In genomic region chr15:65355173-65355982, GRCh38 we compare ENCODE assay signal across 8 cellular contexts. TPM values are rescaled to one million over a fixed set of nuclear protein-coding genes. Genes with fewer than 3 reads are reported as not detected.
DNase-seq lines count a peak whose midpoint lies in the region; ATAC-seq and TF ChIP-seq lines count a peak whose summit lies in the region.

No MANE protein-coding gene starts in this region.

- H3K36me3 ChIP-seq in Panc1 (ENCODE audit: control insufficient read depth, insufficient read depth, low read length) (no peaks in the 10 kb centered on the region), gastroesophageal sphincter (no peaks in the 10 kb centered on the region)

- H3K4me1 ChIP-seq in Panc1 (ENCODE audit: control insufficient read depth, insufficient read depth, low read length) (peaks cover 3% of the 10 kb centered on the region; the same call in 1 of the 2 replicates), gastroesophageal sphincter (peaks cover 2 to 13% (median 6%) of the 10 kb centered on the region in 3 donors)

- CTCF ChIA-PET in Panc1 (lab: Charles Lee), result no interaction called here

- BruUV-seq in Panc1 (replicated peaks; lab: Mats Ljungman, UMichigan), result no TSS peak

- intact Hi-C loops in Panc1 (cut with micrococcal nuclease; ENCODE audit: unreplicated experiment), result no loop called here

- no peak for TF ChIP-seq CTCF in Panc1 (IDR thresholded peaks at IDR 0.05)
- no peak for TF ChIP-seq CTCF in gastroesophageal sphincter (IDR thresholded peaks at IDR 0.05)
- TF ChIP-seq CTCF in GM20000 (IDR thresholded peaks at IDR 0.05; ENCODE audit: extremely low read depth, missing control alignments), result no peak

- no peak for TF ChIP-seq POLR2A in gastroesophageal sphincter (IDR thresholded peaks at IDR 0.05)

- H3K27ac ChIP-seq in Panc1 (ENCODE audit: low read length) (no peak overlapping the region), gastroesophageal sphincter (no peak overlapping the region)

- H3K4me3 ChIP-seq in Panc1 (ENCODE audit: low read depth in 2 of 2, low read length in 2 of 2) (peak overlapping the region; percentile 30 to 45), gastroesophageal sphincter (peak overlapping the region; percentile 10 to 55)

- whole genome bisulfite sequencing in gastroesophageal sphincter (ENCODE audit: low coverage in 1 of 2), 2 donors, result 6% methylated on average over 9 of the region's 85 CpGs; no CpG with 5 or more reads in 1 of the 2 donors

- in situ Hi-C loops in Panc1 (cut with HindIII; ENCODE audit: low pct_unique_long_range_greater_than_20kb, low sequenced_read_pairs), result no loop called here

- ATAC-seq in Panc1, result peak; percentile 70
- ATAC-seq in gastroesophageal sphincter, result peak; percentile 19
- no peak for ATAC-seq in esophagus mucosa

- peak; percentile 84 for DNase-seq in Ammon's horn (ENCODE audit: low spot score)
- DNase-seq in Panc1 (ENCODE audit: low read depth, low spot score), result no peak
- DNase-seq in nucleus accumbens (lab: John Stamatoyannopoulos, UW), result peak in 52 of 56 donors; percentile 7 to 85 (median 56)
- DNase-seq in GM20000 (ENCODE audit: low spot score), result no peak
- DNase-seq in HT-29 (ENCODE audit: low spot score), result no peak
- no peak for DNase-seq in NCI-H2196 treated with DMSO at 0.1 percent for 48 hours (lab: John Stamatoyannopoulos, UW; ENCODE audit: unreplicated experiment)

- no peak for TF ChIP-seq EP300 in gastroesophageal sphincter (IDR thresholded peaks at IDR 0.05)

- POLR2A ChIA-PET in Panc1 (lab: Charles Lee), result no interaction called here

- H3K27me3 ChIP-seq in Panc1 (ENCODE audit: control insufficient read depth, insufficient read depth, low read length) (peaks cover 16% of the 10 kb centered on the region), gastroesophageal sphincter (peaks cover 63% of the 10 kb centered on the region)

- H3K9me3 ChIP-seq in Panc1 (ENCODE audit: control insufficient read depth, insufficient read depth, low read depth, low read length) (no peaks in the 10 kb centered on the region; the same call in 1 of the 2 replicates), gastroesophageal sphincter (peaks cover 0 to 5% (median 0%) of the 10 kb centered on the region in 3 donors)

RNA-seq across cellular contexts. Expression of gene IGDCC3, which starts 22.4 kb away (rescaled TPM):
- total RNA-seq in Panc1 (2021; ENCODE audit: unreplicated experiment) (0.18 TPM), gastroesophageal sphincter (under 1 TPM in 1 of 4 donors, not detected in 3; 0.13 TPM), esophagus mucosa (0.08 TPM)
- not detected for polyA plus RNA-seq in Panc1 (2012; ENCODE audit: insufficient read length)
- not detected in 2 replicates for total RNA-seq in HT-29 (2014; rRNA removed; shearing (Covaris generic))

RNA-seq across cellular contexts. Expression of gene RNU5B-1, which starts 50.9 kb away (rescaled TPM):
- total RNA-seq in Panc1 (2021; ENCODE audit: unreplicated experiment), result not detected
- polyA plus RNA-seq in Panc1 (2012; ENCODE audit: insufficient read length), result not detected
- total RNA-seq in gastroesophageal sphincter, result not detected
- total RNA-seq in esophagus mucosa, result 30.4 TPM
- not detected in 2 replicates for total RNA-seq in HT-29 (2014; rRNA removed; shearing (Covaris generic))

RNA-seq across cellular contexts. Expression of gene RNU5A-1, which starts 59.5 kb away (rescaled TPM):
- not detected for total RNA-seq in Panc1 (2021; ENCODE audit: unreplicated experiment)
- not detected for polyA plus RNA-seq in Panc1 (2012; ENCODE audit: insufficient read length)
- not detected for total RNA-seq in gastroesophageal sphincter
- not detected for total RNA-seq in esophagus mucosa
- total RNA-seq in HT-29 (2014; rRNA removed; shearing (Covaris generic)), result not detected in 2 replicates

Comparison
In these comparisons a context has a peak if more than half of its experiments do, and no peak if none do; other contexts are left out.
1. DNase-seq: peak in Ammon's horn (single experiment) and nucleus accumbens (52 of 56); none in Panc1 (single experiment), GM20000 (single experiment), HT-29 (single experiment) and NCI-H2196 treated with DMSO at 0.1 percent for 48 hours (single experiment).